ENCODE assay signal across 8 cellular contexts in the genomic region with DNA sequence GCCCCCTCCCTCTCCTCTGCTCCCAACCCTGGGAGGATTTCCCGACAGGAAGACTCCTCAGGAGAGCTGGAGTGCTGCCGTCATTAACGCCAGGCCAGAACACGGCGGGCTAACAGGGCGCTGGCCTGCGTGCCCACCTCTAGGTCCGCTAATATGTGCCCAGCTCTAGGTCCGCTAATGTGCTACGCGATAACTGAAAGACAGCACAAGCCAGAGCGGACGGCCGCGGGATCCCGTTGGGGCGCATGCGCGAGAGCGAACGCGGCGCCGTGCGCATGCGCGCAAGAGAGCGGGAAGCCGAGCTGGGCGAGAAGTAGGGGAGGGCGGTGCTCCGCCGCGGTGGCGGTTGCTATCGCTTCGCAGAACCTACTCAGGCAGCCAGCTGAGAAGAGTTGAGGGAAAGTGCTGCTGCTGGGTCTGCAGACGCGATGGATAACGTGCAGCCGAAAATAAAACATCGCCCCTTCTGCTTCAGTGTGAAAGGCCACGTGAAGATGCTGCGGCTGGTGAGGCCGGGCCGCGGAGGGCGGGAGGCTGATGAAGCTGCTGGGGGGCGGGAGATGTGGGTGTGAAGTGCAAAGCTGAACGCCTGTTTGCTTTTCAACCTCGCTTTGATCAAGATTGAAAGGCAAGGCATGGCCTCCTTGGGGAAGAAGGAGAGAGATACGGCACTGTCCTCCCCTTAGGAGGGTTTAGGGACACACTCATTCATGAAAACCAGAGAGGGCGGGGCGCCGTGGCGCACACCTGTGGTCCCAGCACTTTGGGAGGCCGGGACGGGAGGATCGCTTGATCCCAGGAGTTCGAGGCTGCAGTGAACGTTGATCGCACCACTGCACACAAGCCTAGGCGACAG. TPM values are rescaled to one million over a fixed set of nuclear protein-coding genes. Genes with fewer than 3 reads are reported as not detected.
DNase-seq lines count a peak whose midpoint lies in the region; ATAC-seq and TF ChIP-seq lines count a peak whose summit lies in the region.

A gene with protein sequence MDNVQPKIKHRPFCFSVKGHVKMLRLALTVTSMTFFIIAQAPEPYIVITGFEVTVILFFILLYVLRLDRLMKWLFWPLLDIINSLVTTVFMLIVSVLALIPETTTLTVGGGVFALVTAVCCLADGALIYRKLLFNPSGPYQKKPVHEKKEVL (plus strand): TSS at position 289 of the 856 bp plus-strand sequence. CDS start 140 bp downstream, at position 429.

- POLR2A ChIA-PET in PC-9 (lab: Charles Lee; ENCODE audit: unreplicated experiment): interaction anchor here (0.6 to 0.8 kb wide), 2 partner anchors 41 to 44 kb away, joined by 3 to 4 read pairs; no protein-coding TSS in a partner anchor

- H3K27me3 ChIP-seq in PC-9 (ENCODE audit: insufficient read depth, low read depth) (no peaks in the 10 kb centered on the region), mucosa of rectum (ENCODE audit: control insufficient read depth in 2 of 2, insufficient read depth in 2 of 2, low read length in 2 of 2) (no peaks in the 10 kb centered on the region)

- no peak for TF ChIP-seq CTCF in PC-9 (conservative IDR thresholded peaks at IDR 0.05)
- TF ChIP-seq CTCF in epithelial cell of proximal tubule (conservative IDR thresholded peaks at IDR 0.05; ENCODE audit: low read depth, low read length): no peak

- H3K9me3 ChIP-seq in PC-9 (ENCODE audit: insufficient read depth, low read depth) (no peaks in the 10 kb centered on the region), mucosa of rectum (ENCODE audit: control insufficient read depth in 2 of 2, low read length in 2 of 2) (no peaks in the 10 kb centered on the region)

- CTCF ChIA-PET in PC-9 (lab: Charles Lee): interaction anchor here (0.6 to 0.7 kb wide), 2 partner anchors 69 to 76 kb away, joined by 3 to 6 read pairs; no protein-coding TSS in a partner anchor

- no peak within 1 kb of the TSS for H3K27ac ChIP-seq in PC-9
- peak within 1 kb of the TSS; percentile 88 to 95 for H3K27ac ChIP-seq in mucosa of rectum (ENCODE audit: low read depth in 2 of 2, low read length in 2 of 2)

- H3K36me3 ChIP-seq in PC-9 (ENCODE audit: low read depth) (0 out of 2 replicates have a peak, but pooled peaks cover 6% of the 10 kb centered on the region), mucosa of rectum (ENCODE audit: control insufficient read depth in 2 of 2, insufficient read depth in 2 of 2, low read length in 2 of 2) (no peaks in the 10 kb centered on the region)

- H4K20me1 ChIP-seq in PC-9 (ENCODE audit: insufficient read depth): no peaks in the 10 kb centered on the region

- peaks cover 30% of the 10 kb centered on the region for H3K4me1 ChIP-seq in PC-9 (replicated peaks; ENCODE audit: insufficient read depth)
- peaks cover 25 to 31% of the 10 kb centered on the region in 2 donors for H3K4me1 ChIP-seq in mucosa of rectum (ENCODE audit: control insufficient read depth in 2 of 2, insufficient read depth in 2 of 2, low read length in 2 of 2)

- H3K9ac ChIP-seq in mucosa of rectum (ENCODE audit: low read depth in 1 of 2, low read length in 2 of 2): peak within 1 kb of the TSS; percentile 85 to 93

- no peaks in the 10 kb centered on the region for H3K9me2 ChIP-seq in PC-9 (ENCODE audit: insufficient read depth)

- TF ChIP-seq EP300 in Ishikawa (IDR thresholded peaks at IDR 0.05; ENCODE audit: borderline replicate concordance): no peak

- peaks cover 20% of the 10 kb centered on the region for H3K79me2 ChIP-seq in PC-9 (ENCODE audit: low read depth)

- H2AFZ ChIP-seq in PC-9: peak within 1 kb of the TSS; percentile 98

- DNase-seq in DMS 273 (lab: John Stamatoyannopoulos, UW; ENCODE audit: unreplicated experiment) (peak; percentile 94), PC-9 (peak; percentile 75 to 91), activated T-cell treated with anti-CD3 and anti-CD28 coated beads for 48 hours (ENCODE audit: low read depth) (peak; percentile 92), epithelial cell of proximal tubule (ENCODE audit: low read depth) (no peak)
- peak; percentile 81 for DNase-seq in stimulated activated CD8-positive, alpha-beta memory T cell treated with anti-CD3 and anti-CD28 coated beads, Interleukin-4, amount 100 ng/mL, for 24 hours (ENCODE audit: low read depth)

- peak; percentile 56 for ATAC-seq in GM21576 (IDR thresholded peaks at IDR 0.05; ENCODE audit: unreplicated experiment)

- peak within 1 kb of the TSS; percentile 66 for H3K4me3 ChIP-seq in PC-9
- peak within 1 kb of the TSS; percentile 70 for H3K4me3 ChIP-seq in epithelial cell of proximal tubule (ENCODE audit: low read depth, low read length)
- peak within 1 kb of the TSS; percentile 75 to 93 for H3K4me3 ChIP-seq in mucosa of rectum (ENCODE audit: low read length in 2 of 2)

- TF ChIP-seq RAD21 in Ishikawa (IDR thresholded peaks at IDR 0.05; ENCODE audit: low read depth): no peak

- H3K4me2 ChIP-seq in PC-9: peak within 1 kb of the TSS; percentile 91

- intact Hi-C loops in PC-9 (cut with micrococcal nuclease; ENCODE audit: unreplicated experiment): loop anchor here (2.0 to 5.0 kb wide), 4 partner anchors 30 to 66 kb away; a partner anchor contains a TSS

- TSS peak; percentile 48 for BruUV-seq in PC-9 (replicated peaks; lab: Mats Ljungman, UMichigan)

- peaks cover 7% of the 10 kb centered on the region; the same call in 1 of the 2 replicates for H3F3A ChIP-seq in PC-9 (ENCODE audit: insufficient read depth, low read depth)

TF ChIP-seq in Ishikawa, 13 proteins besides CTCF, POLR2A, EP300 and RAD21:
- no peak for TF ChIP-seq CEBPB (IDR thresholded peaks at IDR 0.05)
- no peak for TF ChIP-seq TEAD4 (IDR thresholded peaks at IDR 0.05)
- peak; percentile 74 for TF ChIP-seq TAF1 (IDR thresholded peaks at IDR 0.05; ENCODE audit: low read depth)
- TF ChIP-seq, protein P1, sequence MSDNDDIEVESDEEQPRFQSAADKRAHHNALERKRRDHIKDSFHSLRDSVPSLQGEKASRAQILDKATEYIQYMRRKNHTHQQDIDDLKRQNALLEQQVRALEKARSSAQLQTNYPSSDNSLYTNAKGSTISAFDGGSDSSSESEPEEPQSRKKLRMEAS (IDR thresholded peaks at IDR 0.05): peak; percentile 100
- TF ChIP-seq, protein P2, sequence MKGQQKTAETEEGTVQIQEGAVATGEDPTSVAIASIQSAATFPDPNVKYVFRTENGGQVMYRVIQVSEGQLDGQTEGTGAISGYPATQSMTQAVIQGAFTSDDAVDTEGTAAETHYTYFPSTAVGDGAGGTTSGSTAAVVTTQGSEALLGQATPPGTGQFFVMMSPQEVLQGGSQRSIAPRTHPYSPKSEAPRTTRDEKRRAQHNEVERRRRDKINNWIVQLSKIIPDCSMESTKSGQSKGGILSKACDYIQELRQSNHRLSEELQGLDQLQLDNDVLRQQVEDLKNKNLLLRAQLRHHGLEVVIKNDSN (IDR thresholded peaks at IDR 0.05): no peak
- peak; percentile 73; the same call in 1 of the 2 replicates for TF ChIP-seq YY1 (IDR thresholded peaks at IDR 0.05; ENCODE audit: low read depth)
- TF ChIP-seq ZBTB7A (IDR thresholded peaks at IDR 0.05; ENCODE audit: low read depth): 0 out of 2 replicates have a peak, but pooled peaks have one; percentile 41
- peak; percentile 65 for TF ChIP-seq TCF12 (IDR thresholded peaks at IDR 0.05; ENCODE audit: low read depth)
- TF ChIP-seq, protein P3, sequence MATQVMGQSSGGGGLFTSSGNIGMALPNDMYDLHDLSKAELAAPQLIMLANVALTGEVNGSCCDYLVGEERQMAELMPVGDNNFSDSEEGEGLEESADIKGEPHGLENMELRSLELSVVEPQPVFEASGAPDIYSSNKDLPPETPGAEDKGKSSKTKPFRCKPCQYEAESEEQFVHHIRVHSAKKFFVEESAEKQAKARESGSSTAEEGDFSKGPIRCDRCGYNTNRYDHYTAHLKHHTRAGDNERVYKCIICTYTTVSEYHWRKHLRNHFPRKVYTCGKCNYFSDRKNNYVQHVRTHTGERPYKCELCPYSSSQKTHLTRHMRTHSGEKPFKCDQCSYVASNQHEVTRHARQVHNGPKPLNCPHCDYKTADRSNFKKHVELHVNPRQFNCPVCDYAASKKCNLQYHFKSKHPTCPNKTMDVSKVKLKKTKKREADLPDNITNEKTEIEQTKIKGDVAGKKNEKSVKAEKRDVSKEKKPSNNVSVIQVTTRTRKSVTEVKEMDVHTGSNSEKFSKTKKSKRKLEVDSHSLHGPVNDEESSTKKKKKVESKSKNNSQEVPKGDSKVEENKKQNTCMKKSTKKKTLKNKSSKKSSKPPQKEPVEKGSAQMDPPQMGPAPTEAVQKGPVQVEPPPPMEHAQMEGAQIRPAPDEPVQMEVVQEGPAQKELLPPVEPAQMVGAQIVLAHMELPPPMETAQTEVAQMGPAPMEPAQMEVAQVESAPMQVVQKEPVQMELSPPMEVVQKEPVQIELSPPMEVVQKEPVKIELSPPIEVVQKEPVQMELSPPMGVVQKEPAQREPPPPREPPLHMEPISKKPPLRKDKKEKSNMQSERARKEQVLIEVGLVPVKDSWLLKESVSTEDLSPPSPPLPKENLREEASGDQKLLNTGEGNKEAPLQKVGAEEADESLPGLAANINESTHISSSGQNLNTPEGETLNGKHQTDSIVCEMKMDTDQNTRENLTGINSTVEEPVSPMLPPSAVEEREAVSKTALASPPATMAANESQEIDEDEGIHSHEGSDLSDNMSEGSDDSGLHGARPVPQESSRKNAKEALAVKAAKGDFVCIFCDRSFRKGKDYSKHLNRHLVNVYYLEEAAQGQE (IDR thresholded peaks at IDR 0.05; ENCODE audit: low read depth): no peak

RNA-seq across cellular contexts. Expression of the gene that starts here (rescaled TPM):
- 77.1 and 86.4 TPM in 2 replicates for total RNA-seq in PC-9 (2021)
- total RNA-seq in epithelial cell of proximal tubule: 136 and 159 TPM in 2 replicates
